Comparison of ENCODE assay signal across 8 cellular contexts in genomic region chr3:15602816-15603215, GRCh38. TPM values are rescaled to one million over a fixed set of nuclear protein-coding genes. Genes with fewer than 3 reads are reported as not detected.
DNase-seq lines count a peak whose midpoint lies in the region; ATAC-seq, FAIRE-seq and TF ChIP-seq lines count a peak whose summit lies in the region.
"Not testable (repeated sequence)": the region's sequence is repeated elsewhere in the genome, so short reads cannot be mapped to it uniquely, and the experiment has no call there.

No MANE protein-coding gene starts in this region.

- not testable (repeated sequence) for TF ChIP-seq RAD21 in IMR-90 (IDR thresholded peaks at IDR 0.05; ENCODE audit: low read length); HepG2 (CRISPR knock-in tag; IDR thresholded peaks at IDR 0.05)

- H3K27me3 ChIP-seq in CD4-positive, CD25-positive, alpha-beta regulatory T cell (ENCODE audit: control insufficient read depth, insufficient read depth, low read length); IMR-90 (ENCODE audit: control insufficient read depth, insufficient read depth, low read length); ectodermal cell (ENCODE audit: control insufficient read depth, insufficient read depth, low read length, poor library complexity, severe bottlenecking); HepG2 (ENCODE audit: control insufficient read depth in 1 of 2, insufficient read depth in 2 of 2, low read length in 2 of 2); transverse colon: not testable (repeated sequence)

- peak overlapping the region; percentile 9 to 99 (median 98) for H3K4me3 Mint-ChIP-seq in CD4-positive, CD25-positive, alpha-beta regulatory T cell
- peak overlapping the region; percentile 99 for H3K4me3 Mint-ChIP-seq in T-helper 1 cell treated with Interleukin-12 subunit alpha and Interleukin-12 subunit beta and Interleukin-4 antibody, amounts not matched to agents 30 μg/mL and 1 μg/mL, for 36 hours
- peak overlapping the region; percentile 100 for H3K4me3 Mint-ChIP-seq in osteocyte (ENCODE audit: unreplicated experiment)

- not testable (repeated sequence) for DNase-seq in CD4-positive, CD25-positive, alpha-beta regulatory T cell; IMR-90; activated naive CD4-positive, alpha-beta T cell treated with anti-CD3 and anti-CD28 coated beads, Interleukin-2, amount 50 U/mL, for 72 hours (ENCODE audit: low spot score in 2 of 2); HepG2 (ENCODE audit: low spot score); osteocyte (ENCODE audit: extremely low spot score, unreplicated experiment); transverse colon

- no CpG with 5 or more reads among the region's 3 CpGs for WGBS in IMR-90 (ENCODE audit: extremely low coverage in 2 of 2, insufficient read length in 1 of 2), 2 experiments
- WGBS in ectodermal cell, 2 experiments: 91 to 96% methylated on average over 3 of the region's 3 CpGs
- 96% methylated on average over 3 of the region's 3 CpGs for WGBS in HepG2 (ENCODE audit: low lambda C conversion rate)
- 87 to 88% methylated on average over 3 of the region's 3 CpGs for WGBS in transverse colon (ENCODE audit: low coverage in 1 of 2), 2 donors

- CTCF ChIA-PET in IMR-90 (lab: Yijun Ruan, JAX); HepG2 (lab: Yijun Ruan, JAX; ENCODE audit: low intra/inter-chr PET ratio, low total read pairs): not testable (repeated sequence)

- peaks cover 21 to 67% (median 55%) of the 10 kb centered on the region in 4 donors for H3K4me1 Mint-ChIP-seq in CD4-positive, CD25-positive, alpha-beta regulatory T cell
- H3K4me1 Mint-ChIP-seq in T-helper 1 cell treated with Interleukin-12 subunit alpha and Interleukin-12 subunit beta and Interleukin-4 antibody, amounts not matched to agents 30 μg/mL and 1 μg/mL, for 36 hours (ENCODE audit: low read depth): peaks cover 27% of the 10 kb centered on the region
- peaks cover 34% of the 10 kb centered on the region for H3K4me1 Mint-ChIP-seq in osteocyte (ENCODE audit: unreplicated experiment)

- H3K9me3 ChIP-seq in CD4-positive, CD25-positive, alpha-beta regulatory T cell (ENCODE audit: control insufficient read depth in 2 of 2, low read length in 2 of 2); IMR-90 (ENCODE audit: control insufficient read depth, insufficient read depth, low read length); ectodermal cell (ENCODE audit: control insufficient read depth, low read length); HepG2 (ENCODE audit: low read length); transverse colon: not testable (repeated sequence)

- not testable (repeated sequence) for H3K4ac ChIP-seq in IMR-90 (ENCODE audit: low read depth, low read length)

- not testable (repeated sequence) for BruUV-seq in IMR-90 (replicated peaks; lab: Mats Ljungman, UMichigan); HepG2 (replicated peaks; lab: Mats Ljungman, UMichigan)

- H3K27ac ChIP-seq in CD4-positive, CD25-positive, alpha-beta regulatory T cell (ENCODE audit: insufficient read depth, low read length, poor library complexity, severe bottlenecking): peak overlapping the region; percentile 95
- H3K27ac ChIP-seq in IMR-90 (ENCODE audit: insufficient read depth, low read length); ectodermal cell (ENCODE audit: insufficient read depth, low read depth, low read length, poor library complexity, severe bottlenecking): not testable (repeated sequence)
- H3K27ac ChIP-seq in HepG2 (ENCODE audit: extremely low read length, insufficient read depth, low read length): peak overlapping the region; percentile 94
- H3K27ac ChIP-seq in transverse colon: peak overlapping the region in 3 of 4 donors; percentile 91 to 94 (median 93)

- H3K14ac ChIP-seq in IMR-90 (replicated peaks; ENCODE audit: low read depth, low read length): not testable (repeated sequence)

- not testable (repeated sequence) for H3K23ac ChIP-seq in IMR-90 (ENCODE audit: low read depth, low read length)

- not testable (repeated sequence) for H3K9me3 Mint-ChIP-seq in CD4-positive, CD25-positive, alpha-beta regulatory T cell; T-helper 1 cell treated with Interleukin-12 subunit alpha and Interleukin-12 subunit beta and Interleukin-4 antibody, amounts not matched to agents 30 μg/mL and 1 μg/mL, for 36 hours; activated naive CD4-positive, alpha-beta T cell treated with anti-CD3 and anti-CD28 coated beads, Interleukin-2, amount 50 U/mL, for 72 hours; osteocyte (ENCODE audit: unreplicated experiment)

- H4K91ac ChIP-seq in IMR-90 (ENCODE audit: insufficient read depth, low read depth, low read length): not testable (repeated sequence)

- peaks cover 16% of the 10 kb centered on the region for H3K36me3 ChIP-seq in CD4-positive, CD25-positive, alpha-beta regulatory T cell (ENCODE audit: control insufficient read depth, insufficient read depth, low read length)
- H3K36me3 ChIP-seq in IMR-90 (ENCODE audit: control insufficient read depth, insufficient read depth, low read length); ectodermal cell (ENCODE audit: control insufficient read depth, insufficient read depth, low read length); transverse colon: not testable (repeated sequence)
- H3K36me3 ChIP-seq in HepG2 (replicated peaks in 1 of 2; ENCODE audit: control insufficient read depth in 1 of 2, insufficient read depth in 2 of 2, low read length in 2 of 2): peaks cover 2 to 10% of the 10 kb centered on the region in 2 experiments; a peak in 4 of 5 replicates

- FAIRE-seq in HepG2 (lab: Jason Lieb, UNC): not testable (repeated sequence)

- not testable (repeated sequence) for H2AK9ac ChIP-seq in IMR-90 (replicated peaks; ENCODE audit: low read depth, low read length, poor library complexity)

- not testable (repeated sequence) for H2BK5ac ChIP-seq in IMR-90 (ENCODE audit: low read depth, low read length, poor library complexity, severe bottlenecking)

- H3K27me3 Mint-ChIP-seq in CD4-positive, CD25-positive, alpha-beta regulatory T cell; T-helper 1 cell treated with Interleukin-12 subunit alpha and Interleukin-12 subunit beta and Interleukin-4 antibody, amounts not matched to agents 30 μg/mL and 1 μg/mL, for 36 hours (ENCODE audit: low read depth); osteocyte (ENCODE audit: unreplicated experiment): not testable (repeated sequence)

- H3K9me1 ChIP-seq in IMR-90 (ENCODE audit: insufficient read depth, low read length): not testable (repeated sequence)

- H4K20me1 ChIP-seq in IMR-90 (ENCODE audit: insufficient read depth, low read length); HepG2 (ENCODE audit: insufficient read depth, low read length): not testable (repeated sequence)

- TF ChIP-seq EP300 in HepG2 (IDR thresholded peaks at IDR 0.05; ENCODE audit: low read depth in 2 of 2, low read length in 2 of 2); HepG2 (CRISPR knock-in tag; IDR thresholded peaks at IDR 0.05; ENCODE audit: borderline replicate concordance); transverse colon (IDR thresholded peaks at IDR 0.05; ENCODE audit: low read depth): not testable (repeated sequence)

- ATAC-seq in CD4-positive, CD25-positive, alpha-beta regulatory T cell (ENCODE audit: low read depth in 2 of 2); IMR-90 (ENCODE audit: low read depth); activated naive CD4-positive, alpha-beta T cell treated with anti-CD3 and anti-CD28 coated beads, Interleukin-2, amount 50 U/mL, for 72 hours; HepG2: not testable (repeated sequence)

- not testable (repeated sequence) for H2AK5ac ChIP-seq in IMR-90 (ENCODE audit: low read depth, low read length)

- 0 out of 2 replicates have a peak overlapping the region, but pooled peaks have one; percentile 75 for H3K4me2 ChIP-seq in IMR-90 (ENCODE audit: low read depth, low read length)
- H3K4me2 ChIP-seq in HepG2 (ENCODE audit: low read depth, low read length): peak overlapping the region; percentile 80

- peak overlapping the region; percentile 94 for H3K4me3 ChIP-seq in CD4-positive, CD25-positive, alpha-beta regulatory T cell (ENCODE audit: low read depth, low read length)
- H3K4me3 ChIP-seq in IMR-90 (ENCODE audit: insufficient read depth, low read depth, low read length): not testable (repeated sequence)
- peak overlapping the region; percentile 80 for H3K4me3 ChIP-seq in ectodermal cell (ENCODE audit: insufficient read depth, low read depth, low read length)
- peak overlapping the region; percentile 56 to 98 (median 61); a peak in 4 of 6 replicates for H3K4me3 ChIP-seq in HepG2 (replicated peaks in 1 of 3; ENCODE audit: insufficient read depth in 1 of 3, low read depth in 2 of 3, low read length in 3 of 3)
- peak overlapping the region in 1 of 4 donors; percentile 81 for H3K4me3 ChIP-seq in transverse colon

- H3K79me2 ChIP-seq in HepG2 (ENCODE audit: insufficient read depth, low read length): peaks cover 21% of the 10 kb centered on the region

- POLR2A ChIA-PET in IMR-90 (lab: Charles Lee; ENCODE audit: unreplicated experiment); HepG2 (lab: Yijun Ruan, JAX): not testable (repeated sequence)

- peaks cover 31% of the 10 kb centered on the region for H3K4me1 ChIP-seq in CD4-positive, CD25-positive, alpha-beta regulatory T cell (ENCODE audit: control insufficient read depth, insufficient read depth, low read length, poor library complexity, severe bottlenecking)
- not testable (repeated sequence) for H3K4me1 ChIP-seq in IMR-90 (ENCODE audit: control insufficient read depth, insufficient read depth, low read length); ectodermal cell (ENCODE audit: control insufficient read depth, insufficient read depth, low read length)
- H3K4me1 ChIP-seq in HepG2 (ENCODE audit: insufficient read depth, low read length) (peaks cover 52% of the 10 kb centered on the region), transverse colon (peaks cover 10 to 32% (median 21%) of the 10 kb centered on the region in 4 donors)

- H3K27ac Mint-ChIP-seq in CD4-positive, CD25-positive, alpha-beta regulatory T cell: peak overlapping the region in 2 of 3 donors; percentile 99
- H3K27ac Mint-ChIP-seq in T-helper 1 cell treated with Interleukin-12 subunit alpha and Interleukin-12 subunit beta and Interleukin-4 antibody, amounts not matched to agents 30 μg/mL and 1 μg/mL, for 36 hours: peak overlapping the region; percentile 44
- peak overlapping the region; percentile 95 to 98 for H3K27ac Mint-ChIP-seq in activated naive CD4-positive, alpha-beta T cell treated with anti-CD3 and anti-CD28 coated beads, Interleukin-2, amount 50 U/mL, for 72 hours
- peak overlapping the region; percentile 99 for H3K27ac Mint-ChIP-seq in osteocyte (ENCODE audit: unreplicated experiment)

- intact Hi-C loops in IMR-90 (cut with micrococcal nuclease); transverse colon (cut with DNase I; ENCODE audit: low total_unique reads): not testable (repeated sequence)
- intact Hi-C loops in HepG2 (cut with micrococcal nuclease; ENCODE audit: unreplicated experiment): loop anchor here (10.0 kb wide), 4 partner anchors 192 to 642 kb away; partner anchors contain the start of gene ANKRD28

- in situ Hi-C loops in IMR-90 (cut with MboI; ENCODE audit: low sequenced_read_pairs); HepG2 (cut with HindIII; ENCODE audit: extremely low pct_ligation_motif_present, low pct_unique_long_range_greater_than_20kb); transverse colon (cut with MboI; ENCODE audit: low pct_ligation_motif_present in 1 of 4, low pct_unique_long_range_greater_than_20kb in 1 of 4, low sequenced_read_pairs in 3 of 4): not testable (repeated sequence)

- not testable (repeated sequence) for H2AFZ ChIP-seq in IMR-90 (replicated peaks; ENCODE audit: low read length, poor library complexity); HepG2 (ENCODE audit: low read length)

- H3K9ac ChIP-seq in IMR-90 (ENCODE audit: low read depth, low read length): not testable (repeated sequence)
- peak overlapping the region; percentile 91 for H3K9ac ChIP-seq in HepG2 (ENCODE audit: insufficient read depth, low read depth, low read length)

- dilution Hi-C loops in IMR-90 (cut with HindIII; ENCODE audit: low sequenced_read_pairs, unreplicated experiment): not testable (repeated sequence)

- H4K5ac ChIP-seq in IMR-90 (ENCODE audit: low read depth, low read length): not testable (repeated sequence)

- not testable (repeated sequence) for TF ChIP-seq POLR2A in IMR-90 (IDR thresholded peaks at IDR 0.05; ENCODE audit: low read depth, low read length); HepG2 (IDR thresholded peaks at IDR 0.05; ENCODE audit: insufficient read depth in 1 of 2, low read depth in 2 of 2, low read length in 2 of 2); transverse colon (IDR thresholded peaks at IDR 0.05)

- not testable (repeated sequence) for H4K8ac ChIP-seq in IMR-90 (ENCODE audit: low read depth in 2 of 2, low read length in 2 of 2)

- TF ChIP-seq CTCF in IMR-90 (conservative IDR thresholded peaks at IDR 0.05; ENCODE audit: low read depth, low read length); HepG2 (CRISPR knock-in tag; IDR thresholded peaks at IDR 0.05); osteocyte (IDR thresholded peaks at IDR 0.05); transverse colon (IDR thresholded peaks at IDR 0.05): not testable (repeated sequence)

- H2BK15ac ChIP-seq in IMR-90 (ENCODE audit: low read depth, low read length): not testable (repeated sequence)

- not testable (repeated sequence) for H3K18ac ChIP-seq in IMR-90 (ENCODE audit: low read depth, low read length)

- H3K79me1 ChIP-seq in IMR-90 (ENCODE audit: low read depth in 1 of 2, low read length in 2 of 2): peaks cover 19 to 33% of the 10 kb centered on the region in 2 experiments

- H3K56ac ChIP-seq in IMR-90 (ENCODE audit: extremely low read depth, insufficient read depth, low read length): not testable (repeated sequence)

- peaks cover 41% of the 10 kb centered on the region for H3K36me3 Mint-ChIP-seq in CD4-positive, CD25-positive, alpha-beta regulatory T cell
- H3K36me3 Mint-ChIP-seq in T-helper 1 cell treated with Interleukin-12 subunit alpha and Interleukin-12 subunit beta and Interleukin-4 antibody, amounts not matched to agents 30 μg/mL and 1 μg/mL, for 36 hours (ENCODE audit: low read depth): peaks cover 24% of the 10 kb centered on the region
- peaks cover 16 to 29% of the 10 kb centered on the region in 2 donors for H3K36me3 Mint-ChIP-seq in activated naive CD4-positive, alpha-beta T cell treated with anti-CD3 and anti-CD28 coated beads, Interleukin-2, amount 50 U/mL, for 72 hours
- peaks cover 20% of the 10 kb centered on the region for H3K36me3 Mint-ChIP-seq in osteocyte (ENCODE audit: unreplicated experiment)

- H2BK120ac ChIP-seq in IMR-90 (ENCODE audit: low read depth, low read length): not testable (repeated sequence)

- H2BK20ac ChIP-seq in IMR-90 (ENCODE audit: low read depth, low read length): not testable (repeated sequence)

RNA-seq across cellular contexts. Expression of gene BTD, which starts 1.3 kb away (rescaled TPM):
- 22.7 TPM for total RNA-seq in CD4-positive, CD25-positive, alpha-beta regulatory T cell
- 10 to 100 TPM; 27.6 to 35.8 (median 33.4) TPM for polyA plus RNA-seq in CD4-positive, CD25-positive, alpha-beta regulatory T cell
- total RNA-seq in IMR-90 (2012; rRNA removed) (14.2 and 21.1 TPM in 2 replicates), HepG2 (2016; rRNA removed; fragmentation: Illumina TruSeq; extraction: Trizol) (12.4 and 15.7 TPM in 2 replicates), osteocyte (28.0 and 28.9 TPM in 2 replicates), transverse colon (10 to 100 TPM; 21.3 to 49.6 (median 36.3) TPM)
- polyA plus RNA-seq in IMR-90 (2012; rRNA removed) (12.0 and 14.8 TPM in 2 replicates), HepG2 (2011; rRNA removed) (35.3 and 35.5 TPM in 2 replicates)
- polyA plus RNA-seq in IMR-90 (2012; cell fraction: cytosol; rRNA removed): 9.0 and 13.6 TPM in 2 replicates
- 7.5 and 11.5 TPM in 2 replicates for polyA plus RNA-seq in IMR-90 (2012; cell fraction: nucleus; rRNA removed; ENCODE audit: low replicate concordance)
- total RNA-seq in activated naive CD4-positive, alpha-beta T cell treated with anti-CD3 and anti-CD28 coated beads, Interleukin-2, amount 50 U/mL, for 72 hours: 10 to 100 TPM in 1 of 2 donors, 1 to 10 TPM in 1; 6.0 to 14.3 TPM
- polyA plus RNA-seq in ectodermal cell (2013, experiment 1 of 4): 15.0 TPM
- 21.1 TPM for polyA plus RNA-seq in ectodermal cell (2013, experiment 2 of 4)
- 18.2 TPM for polyA plus RNA-seq in ectodermal cell (2013, experiment 3 of 4)
- 19.4 TPM for polyA plus RNA-seq in ectodermal cell (2013, experiment 4 of 4)
- 3.3 and 4.1 TPM in 2 replicates for total RNA-seq in HepG2 (2016; cell fraction: cytosol; rRNA removed; fragmentation: Illumina TruSeq; extraction: Trizol; ENCODE audit: low read depth)
- 10.3 and 17.5 TPM in 2 replicates for total RNA-seq in HepG2 (2016; cell fraction: insoluble cytoplasmic fraction; rRNA removed; fragmentation: Illumina TruSeq; extraction: Trizol)
- 5.8 and 6.0 TPM in 2 replicates for total RNA-seq in HepG2 (2016; cell fraction: membrane; rRNA removed; fragmentation: Illumina TruSeq; extraction: Trizol)
- 16.3 and 19.1 TPM in 2 replicates for total RNA-seq in HepG2 (2016; cell fraction: nucleus; rRNA removed; fragmentation: Illumina TruSeq; extraction: Trizol)
- 34.6 and 45.8 TPM in 2 replicates for polyA plus RNA-seq in HepG2 (2011; cell fraction: cytosol; rRNA removed)
- polyA plus RNA-seq in HepG2 (2011; cell fraction: nucleus; rRNA removed): 16.5 and 18.2 TPM in 2 replicates
- polyA plus RNA-seq in HepG2 (2012): 26.8 and 28.2 TPM in 2 replicates
- 3.9 TPM in 2 replicates for polyA plus RNA-seq in HepG2 (2016; cell fraction: cytosol; fragmentation: Illumina TruSeq; extraction: Trizol; ENCODE audit: low read depth)
- polyA plus RNA-seq in HepG2 (2016; cell fraction: insoluble cytoplasmic fraction; fragmentation: Illumina TruSeq; extraction: Trizol; ENCODE audit: low read depth): 9.1 TPM in 2 replicates
- polyA plus RNA-seq in HepG2 (2016; cell fraction: membrane; fragmentation: Illumina TruSeq; extraction: Trizol; ENCODE audit: low read depth): 4.9 and 5.9 TPM in 2 replicates
- 20.7 and 21.2 TPM in 2 replicates for polyA plus RNA-seq in HepG2 (2016; cell fraction: nucleus; fragmentation: Illumina TruSeq; extraction: Trizol; ENCODE audit: insufficient read depth, low read depth)
- 41.5 and 57.7 TPM in 2 replicates for polyA minus RNA-seq in HepG2 (2011; rRNA and poly(A)+ RNA removed; ENCODE audit: low replicate concordance)
- 17.9 and 21.0 TPM in 2 replicates for polyA minus RNA-seq in HepG2 (2011; cell fraction: cytosol; rRNA and poly(A)+ RNA removed)
- polyA minus RNA-seq in HepG2 (2011; cell fraction: nucleus; rRNA and poly(A)+ RNA removed): 28.2 and 36.6 TPM in 2 replicates

RNA-seq across cellular contexts. Expression of gene HACL1, which starts 1.4 kb away (rescaled TPM):
- 35.8 TPM for total RNA-seq in CD4-positive, CD25-positive, alpha-beta regulatory T cell
- 10 to 100 TPM; 35.8 to 44.8 (median 39.1) TPM for polyA plus RNA-seq in CD4-positive, CD25-positive, alpha-beta regulatory T cell
- total RNA-seq in IMR-90 (2012; rRNA removed) (28.1 and 31.4 TPM in 2 replicates), HepG2 (2016; rRNA removed; fragmentation: Illumina TruSeq; extraction: Trizol) (25.7 and 32.0 TPM in 2 replicates), osteocyte (23.7 and 24.7 TPM in 2 replicates), transverse colon (10 to 100 TPM in 3 of 4 donors, 1 to 10 TPM in 1; 7.5 to 21.3 (median 17.1) TPM)
- polyA plus RNA-seq in IMR-90 (2012; rRNA removed) (9.9 and 11.1 TPM in 2 replicates), HepG2 (2011; rRNA removed) (22.1 and 25.7 TPM in 2 replicates)
- polyA plus RNA-seq in IMR-90 (2012; cell fraction: cytosol; rRNA removed): 5.4 and 7.0 TPM in 2 replicates
- polyA plus RNA-seq in IMR-90 (2012; cell fraction: nucleus; rRNA removed; ENCODE audit: low replicate concordance): 7.2 and 16.3 TPM in 2 replicates
- total RNA-seq in activated naive CD4-positive, alpha-beta T cell treated with anti-CD3 and anti-CD28 coated beads, Interleukin-2, amount 50 U/mL, for 72 hours: 10 to 100 TPM; 22.7 to 34.2 TPM
- polyA plus RNA-seq in ectodermal cell (2013, experiment 1 of 4): 35.5 TPM
- polyA plus RNA-seq in ectodermal cell (2013, experiment 2 of 4): 36.8 TPM
- 33.0 TPM for polyA plus RNA-seq in ectodermal cell (2013, experiment 3 of 4)
- polyA plus RNA-seq in ectodermal cell (2013, experiment 4 of 4): 32.8 TPM
- 5.1 and 7.6 TPM in 2 replicates for total RNA-seq in HepG2 (2016; cell fraction: cytosol; rRNA removed; fragmentation: Illumina TruSeq; extraction: Trizol; ENCODE audit: low read depth)
- 25.8 and 31.8 TPM in 2 replicates for total RNA-seq in HepG2 (2016; cell fraction: insoluble cytoplasmic fraction; rRNA removed; fragmentation: Illumina TruSeq; extraction: Trizol)
- total RNA-seq in HepG2 (2016; cell fraction: membrane; rRNA removed; fragmentation: Illumina TruSeq; extraction: Trizol): 7.5 and 7.7 TPM in 2 replicates
- 20.6 and 21.9 TPM in 2 replicates for total RNA-seq in HepG2 (2016; cell fraction: nucleus; rRNA removed; fragmentation: Illumina TruSeq; extraction: Trizol)
- polyA plus RNA-seq in HepG2 (2011; cell fraction: cytosol; rRNA removed): 18.1 and 18.3 TPM in 2 replicates
- polyA plus RNA-seq in HepG2 (2011; cell fraction: nucleus; rRNA removed): 14.0 and 16.9 TPM in 2 replicates
- 12.0 and 17.7 TPM in 2 replicates for polyA plus RNA-seq in HepG2 (2012)
- polyA plus RNA-seq in HepG2 (2016; cell fraction: cytosol; fragmentation: Illumina TruSeq; extraction: Trizol; ENCODE audit: low read depth): 2.3 and 2.6 TPM in 2 replicates
- polyA plus RNA-seq in HepG2 (2016; cell fraction: insoluble cytoplasmic fraction; fragmentation: Illumina TruSeq; extraction: Trizol; ENCODE audit: low read depth): 20.8 and 23.2 TPM in 2 replicates
- 4.0 and 4.1 TPM in 2 replicates for polyA plus RNA-seq in HepG2 (2016; cell fraction: membrane; fragmentation: Illumina TruSeq; extraction: Trizol; ENCODE audit: low read depth)
- 13.2 and 15.6 TPM in 2 replicates for polyA plus RNA-seq in HepG2 (2016; cell fraction: nucleus; fragmentation: Illumina TruSeq; extraction: Trizol; ENCODE audit: insufficient read depth, low read depth)
- 39.5 and 56.3 TPM in 2 replicates for polyA minus RNA-seq in HepG2 (2011; rRNA and poly(A)+ RNA removed; ENCODE audit: low replicate concordance)
- polyA minus RNA-seq in HepG2 (2011; cell fraction: cytosol; rRNA and poly(A)+ RNA removed): 11.1 and 11.2 TPM in 2 replicates
- polyA minus RNA-seq in HepG2 (2011; cell fraction: nucleus; rRNA and poly(A)+ RNA removed): 51.2 and 57.7 TPM in 2 replicates

Comparison
In these comparisons a context has a peak if more than half of its experiments do, and no peak if none do; other contexts are left out.
1. H3K27ac Mint-ChIP-seq: peak in every context shown above with its lines; median percentile 99 in CD4-positive, CD25-positive, alpha-beta regulatory T cell; 99 in osteocyte; 96 in activated naive CD4-positive, alpha-beta T cell treated with anti-CD3 and anti-CD28 coated beads, Interleukin-2, amount 50 U/mL, for 72 hours; 44 in T-helper 1 cell treated with Interleukin-12 subunit alpha and Interleukin-12 subunit beta and Interleukin-4 antibody, amounts not matched to agents 30 μg/mL and 1 μg/mL, for 36 hours.